9 cellular contexts compared by ENCODE assay signal in genomic region chr12:96046543-96047137, GRCh38. TPM values are rescaled to one million over a fixed set of nuclear protein-coding genes. Genes with fewer than 3 reads are reported as not detected.
DNase-seq lines count a peak whose midpoint lies in the region; ATAC-seq and TF ChIP-seq lines count a peak whose summit lies in the region.
"Had no signal": no experiment of that assay in that cellular context is flagged by ENCODE, and none has a peak within 500 bp of the region (broad histone marks: within the 10 kb centered on the region; RNA-seq: fewer than 3 reads in every experiment).

No MANE protein-coding gene starts in this region.

- H3K9me3 Mint-ChIP-seq in Calu3 (ENCODE audit: low read depth, unreplicated experiment) (no peaks in the 10 kb centered on the region), natural killer cell (no peaks in the 10 kb centered on the region)

- TF ChIP-seq CTCF in Calu3 (IDR thresholded peaks at IDR 0.05; ENCODE audit: unreplicated experiment) (no peak), KMS-11 (conservative IDR thresholded peaks at IDR 0.05; ENCODE audit: low read depth, low read length) (no peak), mammary epithelial cell (conservative IDR thresholded peaks at IDR 0.05 in 1 of 2, IDR thresholded peaks at IDR 0.05 in 1 of 2; ENCODE audit: extremely low read depth in 1 of 2, insufficient read depth in 1 of 2, low read depth in 1 of 2, low read length in 2 of 2) (no peak), natural killer cell (IDR thresholded peaks at IDR 0.05) (no peak)

- DNase-seq in Calu3 (no peak), mammary epithelial cell (no peak), natural killer cell (no peak), COLO829 (ENCODE audit: low spot score) (no peak), hippocampal formation (lab: John Stamatoyannopoulos, UW) (no peak), posterior cingulate gyrus (no peak)
- DNase-seq: OCI-M1, T1000 had no signal

- H3K27ac Mint-ChIP-seq in Calu3 (ENCODE audit: unreplicated experiment) (peak overlapping the region; percentile 94), natural killer cell (peak overlapping the region; percentile 16 to 62)

- intact Hi-C loops in Calu3 (cut with micrococcal nuclease; ENCODE audit: unreplicated experiment): loop anchor here (5.0 kb wide), 2 partner anchors 66 to 351 kb away; no protein-coding TSS in a partner anchor
- intact Hi-C loops in mammary epithelial cell (cut with micrococcal nuclease): loop anchor here (1.0 kb wide), 1 partner anchor 11 kb away; the partner anchor contains the start of gene LTA4H
- intact Hi-C loops in natural killer cell (cut with micrococcal nuclease): no loop called here
- intact Hi-C loops in posterior cingulate gyrus (cut with DNase I): no loop called here

- peak overlapping the region; percentile 60 for H3K4me3 Mint-ChIP-seq in Calu3 (ENCODE audit: low read depth, unreplicated experiment)
- H3K4me3 Mint-ChIP-seq in natural killer cell: no peak overlapping the region

- no peak overlapping the region for H3K4me3 ChIP-seq in KMS-11 (IDR thresholded peaks at IDR 0.05; ENCODE audit: insufficient read depth, low read depth, low read length)
- no peak overlapping the region for H3K4me3 ChIP-seq in mammary epithelial cell (replicated peaks in 1 of 3; ENCODE audit: insufficient read depth in 1 of 3, low read depth in 2 of 3, low read length in 3 of 3)

- no peaks in the 10 kb centered on the region for H3K9me3 ChIP-seq in mammary epithelial cell (replicated peaks; ENCODE audit: insufficient read depth, low read length)

- H3K27me3 Mint-ChIP-seq in Calu3 (ENCODE audit: unreplicated experiment): no peaks in the 10 kb centered on the region
- H3K27me3 Mint-ChIP-seq in natural killer cell (ENCODE audit: low read depth in 2 of 2): no peaks in the 10 kb centered on the region

- H3K4me1 ChIP-seq in KMS-11 (ENCODE audit: low read depth, poor library complexity, severe bottlenecking) (peaks cover 40% of the 10 kb centered on the region), mammary epithelial cell (ENCODE audit: insufficient read depth, low read length) (peaks cover 31% of the 10 kb centered on the region)

- peaks cover 65% of the 10 kb centered on the region for H3K4me1 Mint-ChIP-seq in Calu3 (ENCODE audit: low read depth, unreplicated experiment)
- peaks cover 36 to 47% of the 10 kb centered on the region in 2 donors for H3K4me1 Mint-ChIP-seq in natural killer cell

- BruUV-seq in Calu3 (replicated peaks; lab: Mats Ljungman, UMichigan): no TSS peak
- no TSS peak for BruUV-seq in mammary epithelial cell (replicated peaks; lab: Mats Ljungman, UMichigan)

- H3K27ac ChIP-seq in KMS-11: peak overlapping the region; percentile 72
- peak overlapping the region; percentile 91 for H3K27ac ChIP-seq in mammary epithelial cell (ENCODE audit: insufficient read depth, low read depth, low read length)

- H3K27me3 ChIP-seq in KMS-11 (ENCODE audit: insufficient read depth, low read depth): no peaks in the 10 kb centered on the region
- H3K27me3 ChIP-seq in mammary epithelial cell (ENCODE audit: insufficient read depth, low read length): no peaks in the 10 kb centered on the region

- WGBS in mammary epithelial cell (ENCODE audit: low coverage, missing lambda C conversion rate): 100% methylated on average over 3 of the region's 3 CpGs

- H3K79me2 ChIP-seq in KMS-11 (ENCODE audit: insufficient read depth, low read depth) (no peaks in the 10 kb centered on the region), mammary epithelial cell (ENCODE audit: insufficient read depth, low read length) (no peaks in the 10 kb centered on the region)

- H3K4me2 ChIP-seq in KMS-11 (peak overlapping the region; percentile 92; the same call in 1 of the 2 replicates), mammary epithelial cell (ENCODE audit: insufficient read depth, low read depth, low read length) (peak overlapping the region; percentile 60)

- H2AFZ ChIP-seq in KMS-11 (ENCODE audit: low read depth) (peak overlapping the region; percentile 58; the same call in 1 of the 2 replicates), mammary epithelial cell (ENCODE audit: low read depth, low read length) (peak overlapping the region; percentile 57)

- no peaks in the 10 kb centered on the region for H3K36me3 ChIP-seq in KMS-11 (ENCODE audit: insufficient read depth)
- H3K36me3 ChIP-seq in mammary epithelial cell (ENCODE audit: insufficient read depth, low read length): no peaks in the 10 kb centered on the region

- in situ Hi-C loops in mammary epithelial cell (cut with MboI; ENCODE audit: low sequenced_read_pairs in 2 of 2): no loop called here

- H3K9ac ChIP-seq in KMS-11 (peak overlapping the region; percentile 26; the same call in 1 of the 2 replicates), mammary epithelial cell (ENCODE audit: insufficient read depth, low read length) (peak overlapping the region; percentile 56)

- no peak for ATAC-seq in natural killer cell

- dilution Hi-C loops in mammary epithelial cell (cut with HindIII; ENCODE audit: low sequenced_read_pairs): no loop called here

- CTCF ChIA-PET in Calu3 (lab: Charles Lee) (interaction anchor here (0.6 to 1.8 kb wide), 3 partner anchors 11 to 640 kb away, joined by 5 to 9 read pairs (median 6); partner anchors contain the start of gene LTA4H), mammary epithelial cell (lab: Charles Lee; ENCODE audit: low non-redundant PET) (no interaction called here)

- H3K36me3 Mint-ChIP-seq in Calu3 (ENCODE audit: insufficient read depth, unreplicated experiment) (peaks cover 12% of the 10 kb centered on the region), natural killer cell (no peaks in the 10 kb centered on the region)

- H4K20me1 ChIP-seq in KMS-11 (ENCODE audit: insufficient read depth) (no peaks in the 10 kb centered on the region), mammary epithelial cell (ENCODE audit: insufficient read depth, low read length) (no peaks in the 10 kb centered on the region)

RNA-seq across cellular contexts. Expression of gene LTA4H, which starts 11.3 kb away (rescaled TPM):
- 105 and 120 TPM in 2 replicates for total RNA-seq in Calu3 (2022)
- 100 to 1,000 TPM; 103 to 110 TPM for total RNA-seq in mammary epithelial cell
- 98.9 TPM for polyA plus RNA-seq in mammary epithelial cell
- polyA minus RNA-seq in mammary epithelial cell: 93.9 TPM
- 10 to 100 TPM; 43.1 to 51.9 (median 48.3) TPM for total RNA-seq in natural killer cell

RNA-seq across cellular contexts. Expression of gene HAL, which starts 50.5 kb away (rescaled TPM):
- total RNA-seq in Calu3 (2022) (1.4 TPM in 2 replicates), mammary epithelial cell (under 1 TPM; 0.31 to 0.33 TPM), natural killer cell (10 to 100 TPM in 1 of 3 donors, 1 to 10 TPM in 2; 1.2 to 10.8 (median 1.6) TPM)
- polyA plus RNA-seq in mammary epithelial cell: 0.24 TPM
- polyA minus RNA-seq in mammary epithelial cell: not detected

Comparison
In these comparisons a context has a peak if more than half of its experiments do, and no peak if none do; other contexts are left out.
1. intact Hi-C loops: an anchor here in Calu3 (5.0 kb wide) and mammary epithelial cell (1.0 kb wide); none called in natural killer cell and posterior cingulate gyrus.